11 cellular contexts compared by ENCODE assay signal in genomic region chr3:128554100-128554464, GRCh38.
DNase-seq lines count a peak whose midpoint lies in the region; ATAC-seq and TF ChIP-seq lines count a peak whose summit lies in the region.
"Had no signal": no experiment of that assay in that cellular context is flagged by ENCODE, and none has a peak within 500 bp of the region (broad histone marks: within the 10 kb centered on the region; RNA-seq: fewer than 3 reads in every experiment).

No MANE protein-coding gene starts in this region.

- H3K4me1 ChIP-seq in GM23338 (ENCODE audit: insufficient read depth) (peaks cover 15% of the 10 kb centered on the region; the same call in 1 of the 2 replicates), SJSA1 (replicated peaks) (peaks cover 22% of the 10 kb centered on the region), trophoblast cell (ENCODE audit: control insufficient read depth in 1 of 2, insufficient read depth in 2 of 2, low read length in 2 of 2) (peaks cover 4 to 10% of the 10 kb centered on the region in 2 experiments)

- H3K4ac ChIP-seq in trophoblast cell (ENCODE audit: low read depth, low read length), result no peak overlapping the region

- H3K9ac ChIP-seq in trophoblast cell (ENCODE audit: low read length), result no peak overlapping the region

- H2BK5ac ChIP-seq in trophoblast cell (ENCODE audit: low read depth, low read length, poor library complexity), result no peak overlapping the region

- H3K4me3 ChIP-seq in GM23338, result no peak overlapping the region
- H3K4me3 ChIP-seq in SJSA1, result no peak overlapping the region
- no peak overlapping the region for H3K4me3 ChIP-seq in epithelial cell of proximal tubule (ENCODE audit: low read depth, low read length)
- no peak overlapping the region for H3K4me3 ChIP-seq in trophoblast cell (ENCODE audit: low read depth, low read length)

- no peak overlapping the region for H3K23ac ChIP-seq in trophoblast cell (ENCODE audit: low read length)

- TF ChIP-seq CTCF in GM23338 (conservative IDR thresholded peaks at IDR 0.05; ENCODE audit: low read depth in 2 of 2), result 0 out of 4 replicates have a peak, but pooled peaks of 1 of the 2 experiments have one; percentile 8
- TF ChIP-seq CTCF in epithelial cell of proximal tubule (conservative IDR thresholded peaks at IDR 0.05; ENCODE audit: low read depth, low read length), result peak; percentile 44
- no peak for TF ChIP-seq CTCF in type B pancreatic cell (conservative IDR thresholded peaks at IDR 0.05)

- no peak overlapping the region; the same call in 1 of the 2 replicates for H3K4me2 ChIP-seq in GM23338
- no peak overlapping the region for H3K4me2 ChIP-seq in trophoblast cell (ENCODE audit: low read length)

- no peaks in the 10 kb centered on the region; the same call in 2 of the 3 replicates for H3K36me3 Mint-ChIP-seq in GM23338 (ENCODE audit: low read depth)
- H3K36me3 Mint-ChIP-seq in type B pancreatic cell, result no peaks in the 10 kb centered on the region

- H3K9me2 ChIP-seq in GM23338 (ENCODE audit: insufficient read depth), result no peaks in the 10 kb centered on the region

- H2AFZ ChIP-seq in GM23338 (no peak overlapping the region), trophoblast cell (ENCODE audit: insufficient read depth, low read length, poor library complexity) (no peak overlapping the region)

- H3K79me1 ChIP-seq in trophoblast cell (ENCODE audit: low read length), result peaks cover 5% of the 10 kb centered on the region

- H3K4me3 Mint-ChIP-seq in GM23338 (peak overlapping the region; percentile 54; the same call in 1 of the 3 replicates), type B pancreatic cell (no peak overlapping the region)

- no peak overlapping the region for H3K27ac Mint-ChIP-seq in GM23338
- H3K27ac Mint-ChIP-seq in type B pancreatic cell, result no peak overlapping the region
- H3K27ac Mint-ChIP-seq: activated T-cell treated with anti-CD3 and anti-CD28 coated beads, Interleukin-2, amount 50 U/mL, for 72 hours had no signal

- H3K4me1 Mint-ChIP-seq in GM23338 (peaks cover 13% of the 10 kb centered on the region), type B pancreatic cell (ENCODE audit: unreplicated experiment) (peaks cover 6% of the 10 kb centered on the region)

- no peak overlapping the region for H4K91ac ChIP-seq in trophoblast cell (ENCODE audit: low read depth, low read length)

- H3K36me3 ChIP-seq in GM23338 (ENCODE audit: insufficient read depth) (no peaks in the 10 kb centered on the region), SJSA1 (no peaks in the 10 kb centered on the region), trophoblast cell (ENCODE audit: control insufficient read depth in 1 of 2, insufficient read depth in 2 of 2, low read length in 2 of 2) (no peaks in the 10 kb centered on the region)

- WGBS in trophoblast cell (ENCODE audit: extremely low coverage, insufficient coverage, insufficient read length), result no CpG with 5 or more reads among the region's 4 CpGs

- H3K27me3 ChIP-seq in GM23338 (ENCODE audit: insufficient read depth), result peaks cover 28% of the 10 kb centered on the region
- no peaks in the 10 kb centered on the region for H3K27me3 ChIP-seq in SJSA1 (replicated peaks)
- peaks cover 9% of the 10 kb centered on the region for H3K27me3 ChIP-seq in trophoblast cell (ENCODE audit: insufficient read depth, low read length)

- no peaks in the 10 kb centered on the region; the same call in 2 of the 3 replicates for H3K9me3 Mint-ChIP-seq in GM23338
- H3K9me3 Mint-ChIP-seq in type B pancreatic cell, result no peaks in the 10 kb centered on the region
- H3K9me3 Mint-ChIP-seq: activated T-cell treated with anti-CD3 and anti-CD28 coated beads, Interleukin-2, amount 50 U/mL, for 72 hours had no signal

- H3K18ac ChIP-seq in trophoblast cell (ENCODE audit: low read length), result no peak overlapping the region

- H4K8ac ChIP-seq in trophoblast cell (ENCODE audit: low read depth, low read length), result no peak overlapping the region

- H4K20me1 ChIP-seq in GM23338 (replicated peaks; ENCODE audit: insufficient read depth), result no peaks in the 10 kb centered on the region

- no peaks in the 10 kb centered on the region for H3F3A ChIP-seq in GM23338 (replicated peaks; ENCODE audit: low read depth)

- ATAC-seq in GM23338, result no peak; the same call in 2 of the 3 replicates
- no peak for ATAC-seq in GM18498 (IDR thresholded peaks at IDR 0.05; ENCODE audit: unreplicated experiment)
- no peak for ATAC-seq in GM19463 (IDR thresholded peaks at IDR 0.05; ENCODE audit: unreplicated experiment)
- ATAC-seq: activated T-cell treated with anti-CD3 and anti-CD28 coated beads, Interleukin-2, amount 50 U/mL, for 72 hours had no signal

- no peak overlapping the region for H2BK120ac ChIP-seq in trophoblast cell (ENCODE audit: insufficient read depth, low read length, poor library complexity)

- no peak overlapping the region for H2BK12ac ChIP-seq in trophoblast cell (ENCODE audit: low read length)

- H3K9me3 ChIP-seq in SJSA1 (replicated peaks) (no peaks in the 10 kb centered on the region), trophoblast cell (ENCODE audit: insufficient read depth, low read depth, low read length) (peaks cover 2% of the 10 kb centered on the region)

- DNase-seq in GM23338 (ENCODE audit: low spot score) (no peak), SJSA1 (ENCODE audit: low read depth in 1 of 2, low spot score in 2 of 2) (peak; percentile 27 to 71), epithelial cell of proximal tubule (ENCODE audit: low read depth) (peak; percentile 49), trophoblast cell (peak; percentile 85 to 88), MV-4-11 (lab: John Stamatoyannopoulos, UW) (no peak), type B pancreatic cell (ENCODE audit: extremely low spot score, unreplicated experiment) (no peak)
- DNase-seq: activated CD4-positive, alpha-beta T cell treated with anti-CD3 and anti-CD28 coated beads for 48 hours; activated T-cell treated with anti-CD3 and anti-CD28 coated beads, Interleukin-2, amount 50 U/mL, for 72 hours; retina had no signal

- no peak overlapping the region for H2AK5ac ChIP-seq in trophoblast cell (ENCODE audit: low read length)

- no peak overlapping the region for H3K14ac ChIP-seq in trophoblast cell (ENCODE audit: low read length)

- H3K27ac ChIP-seq in GM23338 (ENCODE audit: low read depth) (no peak overlapping the region), SJSA1 (no peak overlapping the region), trophoblast cell (ENCODE audit: low read depth, low read length) (no peak overlapping the region)

- H4K12ac ChIP-seq in trophoblast cell (ENCODE audit: low read depth, low read length), result no peak overlapping the region

- peaks cover 30% of the 10 kb centered on the region for H3K27me3 Mint-ChIP-seq in GM23338 (ENCODE audit: insufficient read depth, low read depth, poor library complexity)
- peaks cover 50% of the 10 kb centered on the region for H3K27me3 Mint-ChIP-seq in type B pancreatic cell

- H3K79me2 ChIP-seq in GM23338 (replicated peaks; ENCODE audit: insufficient read depth) (no peaks in the 10 kb centered on the region), trophoblast cell (ENCODE audit: control insufficient read depth, insufficient read depth, low read length, poor library complexity) (no peaks in the 10 kb centered on the region)

TF ChIP-seq in GM23338, 12 proteins besides CTCF, POLR2A, EP300 and RAD21 (continues in another document):
- TF ChIP-seq POLR2AphosphoS5 (IDR thresholded peaks at IDR 0.05; ENCODE audit: low read depth) (no peak), NANOG (IDR thresholded peaks at IDR 0.05; ENCODE audit: borderline replicate concordance) (no peak), EZH2phosphoT487 (IDR thresholded peaks at IDR 0.05; ENCODE audit: unreplicated experiment) (no peak), ETS1 (IDR thresholded peaks at IDR 0.05) (no peak), REST (IDR thresholded peaks at IDR 0.05; ENCODE audit: unreplicated experiment) (no peak), CREB1 (CRISPR knock-in tag; IDR thresholded peaks at IDR 0.05; ENCODE audit: low read depth) (no peak), ZNF114 (CRISPR knock-in tag; IDR thresholded peaks at IDR 0.05) (no peak)

Comparison
In these comparisons a context has a peak if more than half of its experiments do, and no peak if none do; other contexts are left out.
1. DNase-seq: peak in SJSA1 (2 of 2), epithelial cell of proximal tubule (single experiment) and trophoblast cell (2 of 2); none in GM23338 (single experiment), MV-4-11 (single experiment) and type B pancreatic cell (single experiment).